1 cellular context compared by ENCODE assay signal in the genomic region with DNA sequence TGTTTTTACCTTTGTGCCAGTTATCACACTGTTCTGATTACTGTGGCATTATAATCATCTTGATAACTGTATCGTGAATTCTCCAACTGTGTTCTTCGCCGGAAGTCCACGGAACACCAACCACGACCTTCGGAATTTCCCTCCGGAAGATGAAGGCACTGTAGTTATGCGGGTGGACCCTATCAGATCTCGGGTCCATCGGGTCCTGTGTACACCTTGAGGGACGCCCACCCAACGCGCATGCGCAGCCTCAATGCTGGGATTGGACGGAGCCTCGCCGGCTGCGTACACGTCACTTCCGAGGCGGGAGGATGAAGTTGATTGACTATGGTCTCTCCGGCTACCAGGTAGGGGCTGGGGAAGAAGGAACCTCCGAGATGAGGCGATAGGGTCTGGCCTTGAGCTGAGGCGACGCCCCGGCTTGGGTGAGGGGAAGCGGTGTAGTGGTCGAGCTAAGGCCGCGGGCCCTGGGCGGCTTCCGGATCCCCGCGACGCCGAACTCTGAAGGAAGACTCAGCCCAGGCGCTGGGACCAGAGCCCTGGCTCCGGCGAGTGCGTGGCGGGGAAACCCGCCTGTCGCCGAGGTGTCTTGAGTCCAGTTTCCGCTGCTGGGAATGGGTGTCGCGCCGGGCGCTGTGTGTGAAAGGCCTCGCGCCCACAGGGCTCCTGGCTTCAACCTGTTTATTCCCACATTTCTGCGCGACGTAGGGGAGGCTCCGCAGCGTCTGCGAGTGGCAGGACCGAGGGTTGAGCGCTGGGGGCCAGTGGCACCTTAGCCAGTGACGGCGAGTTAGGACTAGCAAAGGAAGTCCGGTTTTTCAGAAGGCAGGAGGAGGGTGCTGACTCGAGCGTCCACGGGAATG.
TF ChIP-seq lines count a peak whose summit lies in the region.

A gene with protein sequence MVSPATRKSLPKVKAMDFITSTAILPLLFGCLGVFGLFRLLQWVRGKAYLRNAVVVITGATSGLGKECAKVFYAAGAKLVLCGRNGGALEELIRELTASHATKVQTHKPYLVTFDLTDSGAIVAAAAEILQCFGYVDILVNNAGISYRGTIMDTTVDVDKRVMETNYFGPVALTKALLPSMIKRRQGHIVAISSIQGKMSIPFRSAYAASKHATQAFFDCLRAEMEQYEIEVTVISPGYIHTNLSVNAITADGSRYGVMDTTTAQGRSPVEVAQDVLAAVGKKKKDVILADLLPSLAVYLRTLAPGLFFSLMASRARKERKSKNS (plus strand): TSS at position 320 of the 863 bp plus-strand sequence. CDS start 8 bp downstream, at position 328.

TF ChIP-seq in K562, 482 proteins besides CTCF, POLR2A, EP300 and RAD21 (continued from another document and continues in another):
- no peak for TF ChIP-seq HMGXB4 (CRISPR knock-in tag; IDR thresholded peaks at IDR 0.05)
- no peak for TF ChIP-seq ZNF146 (CRISPR knock-in tag; IDR thresholded peaks at IDR 0.05; ENCODE audit: unreplicated experiment)
- no peak for TF ChIP-seq ETV5 (CRISPR knock-in tag; IDR thresholded peaks at IDR 0.05; ENCODE audit: low read depth)
- TF ChIP-seq, protein P1, sequence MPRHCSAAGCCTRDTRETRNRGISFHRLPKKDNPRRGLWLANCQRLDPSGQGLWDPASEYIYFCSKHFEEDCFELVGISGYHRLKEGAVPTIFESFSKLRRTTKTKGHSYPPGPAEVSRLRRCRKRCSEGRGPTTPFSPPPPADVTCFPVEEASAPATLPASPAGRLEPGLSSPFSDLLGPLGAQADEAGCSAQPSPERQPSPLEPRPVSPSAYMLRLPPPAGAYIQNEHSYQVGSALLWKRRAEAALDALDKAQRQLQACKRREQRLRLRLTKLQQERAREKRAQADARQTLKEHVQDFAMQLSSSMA (CRISPR knock-in tag; IDR thresholded peaks at IDR 0.05), result peak; percentile 53; the same call in 1 of the 2 replicates
- TF ChIP-seq, protein P2, sequence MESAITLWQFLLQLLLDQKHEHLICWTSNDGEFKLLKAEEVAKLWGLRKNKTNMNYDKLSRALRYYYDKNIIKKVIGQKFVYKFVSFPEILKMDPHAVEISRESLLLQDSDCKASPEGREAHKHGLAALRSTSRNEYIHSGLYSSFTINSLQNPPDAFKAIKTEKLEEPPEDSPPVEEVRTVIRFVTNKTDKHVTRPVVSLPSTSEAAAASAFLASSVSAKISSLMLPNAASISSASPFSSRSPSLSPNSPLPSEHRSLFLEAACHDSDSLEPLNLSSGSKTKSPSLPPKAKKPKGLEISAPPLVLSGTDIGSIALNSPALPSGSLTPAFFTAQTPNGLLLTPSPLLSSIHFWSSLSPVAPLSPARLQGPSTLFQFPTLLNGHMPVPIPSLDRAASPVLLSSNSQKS (CRISPR knock-in tag; IDR thresholded peaks at IDR 0.05), result no peak
- 0 out of 2 replicates have a peak, but pooled peaks have one; percentile 8 for TF ChIP-seq TCF3 (CRISPR knock-in tag; IDR thresholded peaks at IDR 0.05)
- TF ChIP-seq ESRRB (CRISPR knock-in tag; IDR thresholded peaks at IDR 0.05; ENCODE audit: borderline replicate concordance), result no peak
- no peak for TF ChIP-seq FOXA3 (CRISPR knock-in tag; conservative IDR thresholded peaks at IDR 0.05 in 1 of 2, IDR thresholded peaks at IDR 0.05 in 1 of 2)
- TF ChIP-seq RBM14 (IDR thresholded peaks at IDR 0.05; ENCODE audit: borderline replicate concordance, insufficient read depth, low read depth, low read length), result no peak
- no peak for TF ChIP-seq ZNF124 (CRISPR knock-in tag; IDR thresholded peaks at IDR 0.05)
- no peak for TF ChIP-seq ZNF12 (CRISPR knock-in tag; IDR thresholded peaks at IDR 0.05)
- TF ChIP-seq ZNF77 (CRISPR knock-in tag; IDR thresholded peaks at IDR 0.05), result no peak
- TF ChIP-seq IFI16 (CRISPR knock-in tag; IDR thresholded peaks at IDR 0.05), result no peak
- TF ChIP-seq RBFOX2 (IDR thresholded peaks at IDR 0.05; ENCODE audit: low read depth, low read length), result peak; percentile 90
- TF ChIP-seq ZNF143 (CRISPR knock-in tag; IDR thresholded peaks at IDR 0.05), result no peak
- TF ChIP-seq FOXM1 (IDR thresholded peaks at IDR 0.05; ENCODE audit: low read depth), result no peak
- TF ChIP-seq FOXM1 (CRISPR knock-in tag; IDR thresholded peaks at IDR 0.05; ENCODE audit: low read depth), result no peak
- TF ChIP-seq MLLT1 (IDR thresholded peaks at IDR 0.05), result no peak
- no peak for TF ChIP-seq MXD1 (CRISPR knock-in tag; IDR thresholded peaks at IDR 0.05; ENCODE audit: borderline replicate concordance, poor library complexity, severe bottlenecking)
- TF ChIP-seq MAX (CRISPR knock-in tag; IDR thresholded peaks at IDR 0.05), result no peak
- TF ChIP-seq TRIM28 (IDR thresholded peaks at IDR 0.05), result no peak
- no peak for TF ChIP-seq HDAC1 (IDR thresholded peaks at IDR 0.05)
- TF ChIP-seq, protein P3, sequence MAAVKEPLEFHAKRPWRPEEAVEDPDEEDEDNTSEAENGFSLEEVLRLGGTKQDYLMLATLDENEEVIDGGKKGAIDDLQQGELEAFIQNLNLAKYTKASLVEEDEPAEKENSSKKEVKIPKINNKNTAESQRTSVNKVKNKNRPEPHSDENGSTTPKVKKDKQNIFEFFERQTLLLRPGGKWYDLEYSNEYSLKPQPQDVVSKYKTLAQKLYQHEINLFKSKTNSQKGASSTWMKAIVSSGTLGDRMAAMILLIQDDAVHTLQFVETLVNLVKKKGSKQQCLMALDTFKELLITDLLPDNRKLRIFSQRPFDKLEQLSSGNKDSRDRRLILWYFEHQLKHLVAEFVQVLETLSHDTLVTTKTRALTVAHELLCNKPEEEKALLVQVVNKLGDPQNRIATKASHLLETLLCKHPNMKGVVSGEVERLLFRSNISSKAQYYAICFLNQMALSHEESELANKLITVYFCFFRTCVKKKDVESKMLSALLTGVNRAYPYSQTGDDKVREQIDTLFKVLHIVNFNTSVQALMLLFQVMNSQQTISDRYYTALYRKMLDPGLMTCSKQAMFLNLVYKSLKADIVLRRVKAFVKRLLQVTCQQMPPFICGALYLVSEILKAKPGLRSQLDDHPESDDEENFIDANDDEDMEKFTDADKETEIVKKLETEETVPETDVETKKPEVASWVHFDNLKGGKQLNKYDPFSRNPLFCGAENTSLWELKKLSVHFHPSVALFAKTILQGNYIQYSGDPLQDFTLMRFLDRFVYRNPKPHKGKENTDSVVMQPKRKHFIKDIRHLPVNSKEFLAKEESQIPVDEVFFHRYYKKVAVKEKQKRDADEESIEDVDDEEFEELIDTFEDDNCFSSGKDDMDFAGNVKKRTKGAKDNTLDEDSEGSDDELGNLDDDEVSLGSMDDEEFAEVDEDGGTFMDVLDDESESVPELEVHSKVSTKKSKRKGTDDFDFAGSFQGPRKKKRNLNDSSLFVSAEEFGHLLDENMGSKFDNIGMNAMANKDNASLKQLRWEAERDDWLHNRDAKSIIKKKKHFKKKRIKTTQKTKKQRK (IDR thresholded peaks at IDR 0.05; ENCODE audit: borderline replicate concordance, low read depth, low read length), result no peak
- TF ChIP-seq STAT5B (CRISPR knock-in tag; IDR thresholded peaks at IDR 0.05), result no peak
- no peak for TF ChIP-seq ZNF696 (CRISPR knock-in tag; conservative IDR thresholded peaks at IDR 0.05)
- TF ChIP-seq E2F5 (CRISPR knock-in tag; IDR thresholded peaks at IDR 0.05), result no peak
- no peak for TF ChIP-seq SP1 (CRISPR knock-in tag; IDR thresholded peaks at IDR 0.05)
- TF ChIP-seq ATF6 (CRISPR knock-in tag; IDR thresholded peaks at IDR 0.05), result no peak
- TF ChIP-seq, protein P4, sequence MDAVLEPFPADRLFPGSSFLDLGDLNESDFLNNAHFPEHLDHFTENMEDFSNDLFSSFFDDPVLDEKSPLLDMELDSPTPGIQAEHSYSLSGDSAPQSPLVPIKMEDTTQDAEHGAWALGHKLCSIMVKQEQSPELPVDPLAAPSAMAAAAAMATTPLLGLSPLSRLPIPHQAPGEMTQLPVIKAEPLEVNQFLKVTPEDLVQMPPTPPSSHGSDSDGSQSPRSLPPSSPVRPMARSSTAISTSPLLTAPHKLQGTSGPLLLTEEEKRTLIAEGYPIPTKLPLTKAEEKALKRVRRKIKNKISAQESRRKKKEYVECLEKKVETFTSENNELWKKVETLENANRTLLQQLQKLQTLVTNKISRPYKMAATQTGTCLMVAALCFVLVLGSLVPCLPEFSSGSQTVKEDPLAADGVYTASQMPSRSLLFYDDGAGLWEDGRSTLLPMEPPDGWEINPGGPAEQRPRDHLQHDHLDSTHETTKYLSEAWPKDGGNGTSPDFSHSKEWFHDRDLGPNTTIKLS (IDR thresholded peaks at IDR 0.05; ENCODE audit: borderline replicate concordance, low read depth), result peak; percentile 37; the same call in 1 of the 2 replicates
- TF ChIP-seq, protein P5, sequence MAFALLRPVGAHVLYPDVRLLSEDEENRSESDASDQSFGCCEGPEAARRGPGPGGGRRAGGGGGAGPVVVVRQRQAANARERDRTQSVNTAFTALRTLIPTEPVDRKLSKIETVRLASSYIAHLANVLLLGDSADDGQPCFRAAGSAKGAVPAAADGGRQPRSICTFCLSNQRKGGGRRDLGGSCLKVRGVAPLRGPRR (CRISPR knock-in tag; IDR thresholded peaks at IDR 0.05), result no peak
- TF ChIP-seq FOXA1 (IDR thresholded peaks at IDR 0.05; ENCODE audit: borderline replicate concordance), result no peak
- no peak for TF ChIP-seq TCFL5 (CRISPR knock-in tag; conservative IDR thresholded peaks at IDR 0.05)
- TF ChIP-seq ARID1B (IDR thresholded peaks at IDR 0.05), result no peak
- TF ChIP-seq, protein P6, sequence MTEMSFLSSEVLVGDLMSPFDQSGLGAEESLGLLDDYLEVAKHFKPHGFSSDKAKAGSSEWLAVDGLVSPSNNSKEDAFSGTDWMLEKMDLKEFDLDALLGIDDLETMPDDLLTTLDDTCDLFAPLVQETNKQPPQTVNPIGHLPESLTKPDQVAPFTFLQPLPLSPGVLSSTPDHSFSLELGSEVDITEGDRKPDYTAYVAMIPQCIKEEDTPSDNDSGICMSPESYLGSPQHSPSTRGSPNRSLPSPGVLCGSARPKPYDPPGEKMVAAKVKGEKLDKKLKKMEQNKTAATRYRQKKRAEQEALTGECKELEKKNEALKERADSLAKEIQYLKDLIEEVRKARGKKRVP (CRISPR knock-in tag; IDR thresholded peaks at IDR 0.05), result no peak
- TF ChIP-seq, protein P7, sequence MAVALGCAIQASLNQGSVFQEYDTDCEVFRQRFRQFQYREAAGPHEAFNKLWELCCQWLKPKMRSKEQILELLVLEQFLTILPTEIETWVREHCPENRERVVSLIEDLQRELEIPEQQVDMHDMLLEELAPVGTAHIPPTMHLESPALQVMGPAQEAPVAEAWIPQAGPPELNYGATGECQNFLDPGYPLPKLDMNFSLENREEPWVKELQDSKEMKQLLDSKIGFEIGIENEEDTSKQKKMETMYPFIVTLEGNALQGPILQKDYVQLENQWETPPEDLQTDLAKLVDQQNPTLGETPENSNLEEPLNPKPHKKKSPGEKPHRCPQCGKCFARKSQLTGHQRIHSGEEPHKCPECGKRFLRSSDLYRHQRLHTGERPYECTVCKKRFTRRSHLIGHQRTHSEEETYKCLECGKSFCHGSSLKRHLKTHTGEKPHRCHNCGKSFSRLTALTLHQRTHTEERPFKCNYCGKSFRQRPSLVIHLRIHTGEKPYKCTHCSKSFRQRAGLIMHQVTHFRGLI (CRISPR knock-in tag; IDR thresholded peaks at IDR 0.05), result no peak
- TF ChIP-seq FOSL1 (tag; conservative IDR thresholded peaks at IDR 0.05), result no peak
- no peak for TF ChIP-seq DIDO1 (tag; IDR thresholded peaks at IDR 0.05; ENCODE audit: low read depth)
